ENCODE assay signal across 17 cellular contexts in the genomic region with DNA sequence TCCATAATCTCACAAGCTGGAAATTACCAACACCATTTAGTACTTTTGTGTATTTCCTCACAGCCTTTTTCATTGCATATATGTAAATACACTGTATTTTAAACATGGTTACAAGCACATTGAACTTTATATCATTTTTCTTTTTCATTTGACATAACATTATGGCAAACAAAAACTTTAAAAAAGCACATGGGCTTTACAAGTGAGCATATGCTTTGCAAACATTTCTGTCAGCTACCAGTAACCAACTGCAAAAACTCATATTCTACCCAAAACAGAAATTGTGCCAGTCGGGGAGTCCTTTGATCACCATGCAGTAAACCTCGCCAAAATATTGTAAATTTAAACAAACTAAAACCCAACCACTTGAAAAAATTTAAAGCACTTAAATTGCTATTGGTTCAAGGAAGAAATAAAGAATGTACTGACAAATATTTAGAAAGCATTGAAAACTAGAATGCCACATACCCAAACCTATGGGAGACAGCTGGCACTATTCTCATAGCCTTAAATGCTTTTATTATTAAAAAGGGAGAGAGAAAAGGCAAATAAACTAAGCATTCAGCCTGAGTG. TPM values are rescaled to one million over a fixed set of nuclear protein-coding genes. Genes with fewer than 3 reads are reported as not detected.
DNase-seq lines count a peak whose midpoint lies in the region; ATAC-seq and TF ChIP-seq lines count a peak whose summit lies in the region.
"Had no signal": no experiment of that assay in that cellular context is flagged by ENCODE, and none has a peak within 500 bp of the region (broad histone marks: within the 10 kb centered on the region; RNA-seq: fewer than 3 reads in every experiment).

No MANE protein-coding gene starts in this region.

- peak overlapping the region; percentile 8; the same call in 1 of the 2 replicates for H3K27ac ChIP-seq in BLaER1
- peak overlapping the region; percentile 45 for H3K27ac ChIP-seq in Karpas-422 (ENCODE audit: low read length)
- H3K27ac ChIP-seq in neutrophil = peak overlapping the region; percentile 99
- H3K27ac ChIP-seq: Peyer's patch had no signal

- H3K4me3 ChIP-seq in BLaER1 (no peak overlapping the region), Karpas-422 (ENCODE audit: low read length) (no peak overlapping the region), neutrophil (ENCODE audit: low read depth in 1 of 2, low read length in 1 of 2) (no peak overlapping the region)
- H3K4me3 ChIP-seq: Peyer's patch had no signal

- no peaks in the 10 kb centered on the region for H3K27me3 Mint-ChIP-seq in central memory CD8-positive, alpha-beta T cell
- H3K27me3 Mint-ChIP-seq: T-cell had no signal

- H3K9ac ChIP-seq in BLaER1 = 0 out of 2 replicates have a peak overlapping the region, but pooled peaks have one; percentile 17
- no peak overlapping the region for H3K9ac ChIP-seq in Karpas-422 (ENCODE audit: low read length)

- peaks cover 97% of the 10 kb centered on the region for H3K79me2 ChIP-seq in Karpas-422 (ENCODE audit: low read length)

- H2AFZ ChIP-seq in Karpas-422 (ENCODE audit: low read length) = no peak overlapping the region

- ATAC-seq in central memory CD8-positive, alpha-beta T cell (replicated peaks; ENCODE audit: extremely low read depth, poor library complexity, severe bottlenecking) = no peak
- no peak for ATAC-seq in HG03354 (IDR thresholded peaks at IDR 0.05; ENCODE audit: poor library complexity, severe bottlenecking, unreplicated experiment)
- ATAC-seq: T-cell had no signal

- H3K36me3 ChIP-seq in BLaER1 (peaks cover 13% of the 10 kb centered on the region), Karpas-422 (ENCODE audit: insufficient read depth, low read length) (no peaks in the 10 kb centered on the region), neutrophil (no peaks in the 10 kb centered on the region)
- H3K36me3 ChIP-seq: Peyer's patch had no signal

- peaks cover 3% of the 10 kb centered on the region for H3K36me3 Mint-ChIP-seq in central memory CD8-positive, alpha-beta T cell (ENCODE audit: insufficient read depth)

- DNase-seq in Karpas-422 (no peak), NCI-H128 (lab: John Stamatoyannopoulos, UW; ENCODE audit: unreplicated experiment) (no peak)
- no peak for DNase-seq in central memory CD8-positive, alpha-beta T cell (ENCODE audit: low spot score in 2 of 2)
- DNase-seq in activated CD4-positive, alpha-beta T cell treated with anti-CD3 and anti-CD28 coated beads for 4 hours = no peak
- DNase-seq: DMS79; H7; KBM-7; NCI-H1417; NCI-H187; NCI-H226; NCI-H510A treated with DMSO at 0.1 percent for 48 hours; NK-92 treated with Interleukin-12 subunit alpha and Interleukin-12 subunit beta, amount 100 ng/mL, for 24 hours; T-cell had no signal

- no peaks in the 10 kb centered on the region for H3K9me3 Mint-ChIP-seq in central memory CD8-positive, alpha-beta T cell

- H3K4me1 ChIP-seq in BLaER1 (peaks cover 84% of the 10 kb centered on the region), Karpas-422 (ENCODE audit: low read length) (peaks cover 52% of the 10 kb centered on the region), neutrophil (ENCODE audit: control insufficient read depth in 1 of 2, insufficient read depth in 1 of 2, low read depth in 1 of 2, low read length in 1 of 2) (peaks cover 99% of the 10 kb centered on the region in 2 experiments)

- no peak overlapping the region for H3K4me3 Mint-ChIP-seq in central memory CD8-positive, alpha-beta T cell
- H3K4me3 Mint-ChIP-seq: T-cell had no signal

- TF ChIP-seq CTCF in neutrophil (IDR thresholded peaks at IDR 0.05) = no peak

- H3K4me2 ChIP-seq in BLaER1 = peak overlapping the region; percentile 60
- H3K4me2 ChIP-seq in Karpas-422 (ENCODE audit: low read depth, low read length, poor library complexity, severe bottlenecking) = peak overlapping the region; percentile 15

- H3K27me3 ChIP-seq in BLaER1 (no peaks in the 10 kb centered on the region), Karpas-422 (ENCODE audit: low read length) (no peaks in the 10 kb centered on the region), neutrophil (no peaks in the 10 kb centered on the region)
- H3K27me3 ChIP-seq: Peyer's patch had no signal

- peaks cover 17% of the 10 kb centered on the region for H3K9me3 ChIP-seq in BLaER1
- H3K9me3 ChIP-seq in Karpas-422 (ENCODE audit: low read length) = no peaks in the 10 kb centered on the region
- no peaks in the 10 kb centered on the region for H3K9me3 ChIP-seq in neutrophil
- H3K9me3 ChIP-seq: Peyer's patch had no signal

- peaks cover 24% of the 10 kb centered on the region for H3K4me1 Mint-ChIP-seq in central memory CD8-positive, alpha-beta T cell

- H4K20me1 ChIP-seq in BLaER1 (no peaks in the 10 kb centered on the region), Karpas-422 (ENCODE audit: insufficient read depth, low read depth, low read length) (no peaks in the 10 kb centered on the region)

- H3K27ac Mint-ChIP-seq in central memory CD8-positive, alpha-beta T cell (ENCODE audit: low read depth) = peak overlapping the region; percentile 25
- H3K27ac Mint-ChIP-seq: T-cell had no signal

- H3K9me2 ChIP-seq in Karpas-422 (replicated peaks; ENCODE audit: insufficient read depth, low read length) = no peaks in the 10 kb centered on the region

RNA-seq across cellular contexts. Expression of gene ZNF710, which starts 24.4 kb away (rescaled TPM):
- 25.2 and 32.3 TPM in 2 replicates for total RNA-seq in Karpas-422 (2014; rRNA removed; shearing (Covaris generic); ENCODE audit: low replicate concordance)

Comparison
In these comparisons a context has a peak if more than half of its experiments do, and no peak if none do; other contexts are left out.
1. H3K27ac ChIP-seq: peak in every context shown above with its lines; median percentile 99 in neutrophil; 45 in Karpas-422; 8 in BLaER1.